In genomic region chr2:9423922-9424272, GRCh38 we compare ENCODE assay signal across 8 cellular contexts. TPM values are rescaled to one million over a fixed set of nuclear protein-coding genes. Genes with fewer than 3 reads are reported as not detected.
DNase-seq lines count a peak whose midpoint lies in the region; ATAC-seq and TF ChIP-seq lines count a peak whose summit lies in the region.

No MANE protein-coding gene starts in this region.

- H3K36me3 ChIP-seq in esophagus (ENCODE audit: control insufficient read depth in 2 of 2, insufficient read depth in 2 of 2, low read length in 1 of 2) (no peaks in the 10 kb centered on the region), parathyroid adenoma (ENCODE audit: control insufficient read depth, insufficient read depth, low read length) (no peaks in the 10 kb centered on the region)

- H3K36me3 Mint-ChIP-seq in T-helper 1 cell treated with Interleukin-12 subunit alpha and Interleukin-12 subunit beta and Interleukin-4 antibody, amounts not matched to agents 30 μg/mL and 1 μg/mL, for 36 hours (ENCODE audit: low read depth): peaks cover 18% of the 10 kb centered on the region

- H3K27ac ChIP-seq in esophagus (ENCODE audit: low read depth in 2 of 2, low read length in 1 of 2) (peak overlapping the region; percentile 95 to 96), parathyroid adenoma (peak overlapping the region; percentile 65)

- H3K4me3 Mint-ChIP-seq in T-helper 1 cell treated with Interleukin-12 subunit alpha and Interleukin-12 subunit beta and Interleukin-4 antibody, amounts not matched to agents 30 μg/mL and 1 μg/mL, for 36 hours: no peak overlapping the region

- H3K79me2 ChIP-seq in parathyroid adenoma: peaks cover 20% of the 10 kb centered on the region

- H3K27me3 Mint-ChIP-seq in T-helper 1 cell treated with Interleukin-12 subunit alpha and Interleukin-12 subunit beta and Interleukin-4 antibody, amounts not matched to agents 30 μg/mL and 1 μg/mL, for 36 hours (ENCODE audit: low read depth): no peaks in the 10 kb centered on the region

- peaks cover 31% of the 10 kb centered on the region for H3K4me1 Mint-ChIP-seq in T-helper 1 cell treated with Interleukin-12 subunit alpha and Interleukin-12 subunit beta and Interleukin-4 antibody, amounts not matched to agents 30 μg/mL and 1 μg/mL, for 36 hours (ENCODE audit: low read depth)

- DNase-seq in activated CD4-positive, CD25-positive, alpha-beta regulatory T cell treated with anti-CD3 and anti-CD28 coated beads, Interleukin-2, amount 50 U/mL, for 72 hours: no peak
- no peak for DNase-seq in NCI-H510A treated with DMSO at 0.1 percent for 48 hours (lab: John Stamatoyannopoulos, UW)
- DNase-seq in hepatic stellate cell (ENCODE audit: low spot score): no peak

- no peak for TF ChIP-seq CTCF in parathyroid adenoma (IDR thresholded peaks at IDR 0.05)

- H2AFZ ChIP-seq in parathyroid adenoma: peak overlapping the region; percentile 71

- peak overlapping the region; percentile 72 for H3K4me2 ChIP-seq in parathyroid adenoma (ENCODE audit: low read length)

- H3K9ac ChIP-seq in parathyroid adenoma: no peak overlapping the region

- H3K9me3 ChIP-seq in esophagus (ENCODE audit: control insufficient read depth in 2 of 2, insufficient read depth in 1 of 2, low read depth in 1 of 2, low read length in 1 of 2) (no peaks in the 10 kb centered on the region), parathyroid adenoma (ENCODE audit: control insufficient read depth, low read length) (no peaks in the 10 kb centered on the region)

- peak; percentile 4 to 8 for ATAC-seq in activated CD4-positive, CD25-positive, alpha-beta regulatory T cell treated with anti-CD3 and anti-CD28 coated beads, Interleukin-2, amount 50 U/mL, for 24 hours
- peak; percentile 1 for ATAC-seq in HG02885 (IDR thresholded peaks at IDR 0.05; ENCODE audit: poor library complexity, unreplicated experiment)

- 0 to 1% methylated on average over 21 of the region's 21 CpGs for whole genome bisulfite sequencing in esophagus, 2 donors

- no peaks in the 10 kb centered on the region for H3K9me3 Mint-ChIP-seq in T-helper 1 cell treated with Interleukin-12 subunit alpha and Interleukin-12 subunit beta and Interleukin-4 antibody, amounts not matched to agents 30 μg/mL and 1 μg/mL, for 36 hours

- peak overlapping the region; percentile 98 for H3K27ac Mint-ChIP-seq in T-helper 1 cell treated with Interleukin-12 subunit alpha and Interleukin-12 subunit beta and Interleukin-4 antibody, amounts not matched to agents 30 μg/mL and 1 μg/mL, for 36 hours

- H3K4me1 ChIP-seq in esophagus (ENCODE audit: control insufficient read depth in 2 of 2, insufficient read depth in 2 of 2, low read length in 1 of 2) (peaks cover 3 to 9% of the 10 kb centered on the region in 2 donors), parathyroid adenoma (peaks cover 7% of the 10 kb centered on the region)

- H3K4me3 ChIP-seq in esophagus (ENCODE audit: low read depth in 1 of 2, low read length in 2 of 2) (peak overlapping the region; percentile 87 to 99), parathyroid adenoma (ENCODE audit: low read depth, low read length) (peak overlapping the region; percentile 84)

- H3K27me3 ChIP-seq in esophagus (ENCODE audit: control insufficient read depth in 1 of 2, insufficient read depth in 2 of 2, low read length in 2 of 2) (no peaks in the 10 kb centered on the region), parathyroid adenoma (ENCODE audit: control insufficient read depth, insufficient read depth, low read length) (no peaks in the 10 kb centered on the region)

RNA-seq across cellular contexts. Expression of gene CPSF3, which starts 0.4 kb away (rescaled TPM):
- polyA plus RNA-seq in esophagus: 10 to 100 TPM; 11.9 to 17.6 TPM

RNA-seq across cellular contexts. Expression of gene ITGB1BP1, which starts 0.6 kb away (rescaled TPM):
- polyA plus RNA-seq in esophagus: 10 to 100 TPM; 47.9 to 48.3 TPM

RNA-seq across cellular contexts. Expression of gene IAH1, which starts 50.5 kb away (rescaled TPM):
- 10 to 100 TPM; 36.2 to 42.2 TPM for polyA plus RNA-seq in esophagus
